1 cellular context compared by ENCODE assay signal in the genomic region with DNA sequence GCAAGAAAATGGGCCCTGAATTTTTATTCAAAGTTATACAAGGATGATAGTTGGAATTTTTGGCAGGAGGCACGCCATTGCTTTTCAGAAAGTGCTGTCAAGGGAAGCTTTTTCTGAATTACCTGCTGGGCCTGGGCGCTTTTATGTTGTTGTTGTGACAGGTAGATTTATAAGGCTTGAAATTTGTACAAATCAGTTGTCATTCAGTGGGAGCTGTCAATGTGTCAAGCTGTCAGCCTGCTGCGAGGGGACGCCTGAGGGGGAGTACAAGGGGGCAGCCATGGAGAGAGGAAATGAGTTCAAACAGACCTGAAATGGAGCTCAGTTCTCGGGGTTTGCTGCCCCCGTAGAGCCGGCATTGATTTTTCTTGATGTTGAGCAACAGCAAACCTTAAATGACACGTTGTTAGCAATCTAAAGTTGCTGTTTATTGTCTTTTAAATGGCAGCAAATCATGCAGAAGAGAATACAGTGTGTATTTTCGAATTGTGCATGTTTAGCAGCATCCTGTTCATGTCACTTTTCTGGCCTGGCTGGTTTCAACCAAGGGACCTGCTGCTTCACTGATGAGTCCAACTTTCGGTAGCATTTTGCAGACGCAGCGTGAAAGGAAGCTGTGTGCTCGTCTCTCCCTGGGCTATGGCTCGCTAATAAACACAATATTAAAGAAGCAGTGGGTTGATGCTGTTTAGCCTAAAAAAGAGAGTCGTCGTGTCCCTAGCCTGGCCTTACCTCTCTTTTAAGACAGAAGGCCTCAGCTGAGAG.
TF ChIP-seq lines count a peak whose summit lies in the region.

No MANE protein-coding gene starts in this region.

TF ChIP-seq in HEK293, 187 proteins besides CTCF, POLR2A, EP300 and RAD21 (continued from another document):
- TF ChIP-seq ZNF510 (tag by site-specific recombination; IDR thresholded peaks at IDR 0.05; ENCODE audit: insufficient replicate concordance): no peak
- TF ChIP-seq KLF7 (tag by site-specific recombination; IDR thresholded peaks at IDR 0.05; ENCODE audit: borderline replicate concordance): no peak
- no peak for TF ChIP-seq TRIM28 (IDR thresholded peaks at IDR 0.05; ENCODE audit: borderline replicate concordance, low read length)
- TF ChIP-seq ZNF362 (tag by site-specific recombination; IDR thresholded peaks at IDR 0.05): no peak
- no peak for TF ChIP-seq ZNF214 (tag by site-specific recombination; IDR thresholded peaks at IDR 0.05; ENCODE audit: borderline replicate concordance)
- TF ChIP-seq ZBTB6 (tag by site-specific recombination; IDR thresholded peaks at IDR 0.05): no peak
- no peak for TF ChIP-seq ZNF837 (tag by site-specific recombination; IDR thresholded peaks at IDR 0.05)
- TF ChIP-seq ZNF645 (tag by site-specific recombination; IDR thresholded peaks at IDR 0.05): no peak
- no peak for TF ChIP-seq ZNF548 (tag by site-specific recombination; IDR thresholded peaks at IDR 0.05)
- TF ChIP-seq ZNF132 (tag by site-specific recombination; IDR thresholded peaks at IDR 0.05; ENCODE audit: borderline replicate concordance): no peak
- no peak for TF ChIP-seq ZNF24 (tag by site-specific recombination; IDR thresholded peaks at IDR 0.05)
- TF ChIP-seq ZNF624 (tag by site-specific recombination; IDR thresholded peaks at IDR 0.05): no peak
- TF ChIP-seq ZNF747 (tag by site-specific recombination; IDR thresholded peaks at IDR 0.05): no peak
- TF ChIP-seq, protein P1, sequence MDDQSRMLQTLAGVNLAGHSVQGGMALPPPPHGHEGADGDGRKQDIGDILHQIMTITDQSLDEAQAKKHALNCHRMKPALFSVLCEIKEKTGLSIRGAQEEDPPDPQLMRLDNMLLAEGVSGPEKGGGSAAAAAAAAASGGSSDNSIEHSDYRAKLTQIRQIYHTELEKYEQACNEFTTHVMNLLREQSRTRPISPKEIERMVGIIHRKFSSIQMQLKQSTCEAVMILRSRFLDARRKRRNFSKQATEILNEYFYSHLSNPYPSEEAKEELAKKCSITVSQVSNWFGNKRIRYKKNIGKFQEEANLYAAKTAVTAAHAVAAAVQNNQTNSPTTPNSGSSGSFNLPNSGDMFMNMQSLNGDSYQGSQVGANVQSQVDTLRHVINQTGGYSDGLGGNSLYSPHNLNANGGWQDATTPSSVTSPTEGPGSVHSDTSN (CRISPR knock-in tag; IDR thresholded peaks at IDR 0.05): no peak
- TF ChIP-seq IKZF3 (tag by site-specific recombination; IDR thresholded peaks at IDR 0.05): peak; percentile 13; the same call in 1 of the 2 replicates
- TF ChIP-seq, protein P2, sequence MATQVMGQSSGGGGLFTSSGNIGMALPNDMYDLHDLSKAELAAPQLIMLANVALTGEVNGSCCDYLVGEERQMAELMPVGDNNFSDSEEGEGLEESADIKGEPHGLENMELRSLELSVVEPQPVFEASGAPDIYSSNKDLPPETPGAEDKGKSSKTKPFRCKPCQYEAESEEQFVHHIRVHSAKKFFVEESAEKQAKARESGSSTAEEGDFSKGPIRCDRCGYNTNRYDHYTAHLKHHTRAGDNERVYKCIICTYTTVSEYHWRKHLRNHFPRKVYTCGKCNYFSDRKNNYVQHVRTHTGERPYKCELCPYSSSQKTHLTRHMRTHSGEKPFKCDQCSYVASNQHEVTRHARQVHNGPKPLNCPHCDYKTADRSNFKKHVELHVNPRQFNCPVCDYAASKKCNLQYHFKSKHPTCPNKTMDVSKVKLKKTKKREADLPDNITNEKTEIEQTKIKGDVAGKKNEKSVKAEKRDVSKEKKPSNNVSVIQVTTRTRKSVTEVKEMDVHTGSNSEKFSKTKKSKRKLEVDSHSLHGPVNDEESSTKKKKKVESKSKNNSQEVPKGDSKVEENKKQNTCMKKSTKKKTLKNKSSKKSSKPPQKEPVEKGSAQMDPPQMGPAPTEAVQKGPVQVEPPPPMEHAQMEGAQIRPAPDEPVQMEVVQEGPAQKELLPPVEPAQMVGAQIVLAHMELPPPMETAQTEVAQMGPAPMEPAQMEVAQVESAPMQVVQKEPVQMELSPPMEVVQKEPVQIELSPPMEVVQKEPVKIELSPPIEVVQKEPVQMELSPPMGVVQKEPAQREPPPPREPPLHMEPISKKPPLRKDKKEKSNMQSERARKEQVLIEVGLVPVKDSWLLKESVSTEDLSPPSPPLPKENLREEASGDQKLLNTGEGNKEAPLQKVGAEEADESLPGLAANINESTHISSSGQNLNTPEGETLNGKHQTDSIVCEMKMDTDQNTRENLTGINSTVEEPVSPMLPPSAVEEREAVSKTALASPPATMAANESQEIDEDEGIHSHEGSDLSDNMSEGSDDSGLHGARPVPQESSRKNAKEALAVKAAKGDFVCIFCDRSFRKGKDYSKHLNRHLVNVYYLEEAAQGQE (tag by site-specific recombination; IDR thresholded peaks at IDR 0.05): no peak
- TF ChIP-seq ZNF530 (tag by site-specific recombination; IDR thresholded peaks at IDR 0.05; ENCODE audit: low read depth): no peak
- TF ChIP-seq ZNF501 (tag by site-specific recombination; IDR thresholded peaks at IDR 0.05): no peak
- TF ChIP-seq SP7 (tag by site-specific recombination; IDR thresholded peaks at IDR 0.05): peak; percentile 62
TF ChIP-seq in HEK293: peak in this region for 10.
